In the genomic region with DNA sequence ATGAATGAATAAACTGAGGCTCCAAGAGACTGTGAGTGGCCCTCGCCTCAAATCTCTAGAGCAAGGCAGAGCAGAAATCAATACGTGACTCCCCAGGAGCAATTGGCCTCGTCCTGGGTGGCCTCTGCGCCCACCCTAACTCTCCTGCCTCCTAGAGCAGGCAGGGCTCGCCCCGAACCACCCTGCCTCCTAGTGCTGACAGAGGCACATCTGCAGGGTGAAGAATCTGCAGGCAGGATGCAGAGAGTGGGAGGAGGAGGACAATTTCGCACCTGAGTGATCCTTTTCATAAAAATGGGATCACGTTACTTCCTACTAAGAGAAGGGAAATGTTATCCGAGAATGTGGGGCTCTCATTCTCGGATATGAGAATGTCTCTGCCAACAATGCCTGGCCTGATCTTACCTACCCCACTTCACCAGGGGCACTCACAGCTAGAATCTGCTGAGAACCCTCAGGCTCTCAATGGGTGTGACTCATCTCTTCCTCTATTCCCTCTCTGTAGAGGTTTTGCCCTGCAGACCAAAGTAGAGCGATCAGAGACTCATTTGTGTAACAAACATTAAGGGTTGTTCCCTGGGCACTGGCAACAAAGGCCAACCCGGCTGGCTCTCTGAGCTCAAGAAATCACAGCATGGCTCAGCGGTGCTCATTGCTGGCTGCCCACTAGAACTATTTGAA, we compare ENCODE assay signal across 1 cellular context.
A peak's percentile ranks its signal among the peaks of the same experiment; 100 is the strongest.
TF ChIP-seq lines count a peak whose summit lies in the region.

No MANE protein-coding gene starts in this region.

TF ChIP-seq in GM23338, 12 proteins besides CTCF, POLR2A, EP300 and RAD21 (continued from another document):
- TF ChIP-seq ETS1 (IDR thresholded peaks at IDR 0.05) (no peak), CREB1 (CRISPR knock-in tag; IDR thresholded peaks at IDR 0.05; ENCODE audit: low read depth) (no peak), ZNF331 (CRISPR knock-in tag; IDR thresholded peaks at IDR 0.05; ENCODE audit: low read depth) (no peak), NANOG (IDR thresholded peaks at IDR 0.05; ENCODE audit: borderline replicate concordance) (peak; percentile 75; the same call in 1 of the 2 replicates), ZNF114 (CRISPR knock-in tag; IDR thresholded peaks at IDR 0.05) (no peak)
